32 cellular contexts compared by ENCODE assay signal in the genomic region with DNA sequence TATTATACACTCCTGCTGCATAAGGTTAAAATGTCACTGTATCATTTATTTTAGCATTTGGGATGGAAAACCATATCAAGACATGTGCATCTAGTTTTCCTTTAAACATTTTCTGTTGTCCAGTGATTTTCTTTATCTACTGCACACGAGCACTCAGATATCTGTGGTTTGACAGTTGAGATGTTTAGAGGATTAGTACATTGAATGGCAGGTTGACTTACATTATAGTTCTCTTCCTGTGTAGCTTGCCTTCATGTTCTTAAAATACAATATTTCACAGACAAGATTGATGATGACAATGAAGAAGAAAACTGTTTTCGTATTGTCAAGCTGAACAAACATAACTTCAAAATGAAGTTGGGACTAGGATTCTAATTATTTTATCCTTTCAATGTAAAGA.
A peak's percentile ranks its signal among the peaks of the same experiment; 100 is the strongest.
DNase-seq lines count a peak whose midpoint lies in the region; ATAC-seq and TF ChIP-seq lines count a peak whose summit lies in the region.
"Had no signal": no experiment of that assay in that cellular context is flagged by ENCODE, and none has a peak within 500 bp of the region (broad histone marks: within the 10 kb centered on the region; RNA-seq: fewer than 3 reads in every experiment).

No MANE protein-coding gene starts in this region.

- H3K4me3 ChIP-seq in DND-41 (ENCODE audit: low read depth in 1 of 2, low read length in 2 of 2) (no peak overlapping the region), Loucy (ENCODE audit: low read length, poor library complexity, severe bottlenecking) (no peak overlapping the region), neural cell (ENCODE audit: low read length) (no peak overlapping the region)
- H3K4me3 ChIP-seq: A549; BLaER1; BLaER1 treated with 17β-estradiol and CSF1 and Interleukin-3, amounts not matched to agents 10 nM and 100 nM had no signal

- no peaks in the 10 kb centered on the region for H4K20me1 ChIP-seq in DND-41 (ENCODE audit: insufficient read depth, low read length)
- no peaks in the 10 kb centered on the region for H4K20me1 ChIP-seq in Loucy (ENCODE audit: insufficient read depth, low read length, poor library complexity, severe bottlenecking)
- no peaks in the 10 kb centered on the region for H4K20me1 ChIP-seq in neural cell (ENCODE audit: insufficient read depth)
- H4K20me1 ChIP-seq: BLaER1; BLaER1 treated with 17β-estradiol and CSF1 and Interleukin-3, amounts not matched to agents 10 nM and 100 nM had no signal

- ATAC-seq in DND-41 (ENCODE audit: insufficient read depth, low read depth) (no peak), HG03469 (IDR thresholded peaks at IDR 0.05; ENCODE audit: unreplicated experiment) (no peak), GM18870 (IDR thresholded peaks at IDR 0.05; ENCODE audit: unreplicated experiment) (no peak)
- no peak for ATAC-seq in stimulated activated naive CD8-positive, alpha-beta T cell treated with anti-CD3 and anti-CD28 coated beads, Interleukin-15, Interleukin-2, amounts not matched to agents 100 U/mL and 50 U/mL, for 24 hours
- ATAC-seq: A549; CD8-positive, alpha-beta T cell had no signal

- H3K27ac ChIP-seq in DND-41 (ENCODE audit: low read length) (peak overlapping the region; percentile 58; the same call in 1 of the 2 replicates), neural cell (ENCODE audit: low read length) (no peak overlapping the region)
- H3K27ac ChIP-seq: 22Rv1; A549; BLaER1; BLaER1 treated with 17β-estradiol and CSF1 and Interleukin-3, amounts not matched to agents 10 nM and 100 nM; C4-2B had no signal

- H3K27me3 ChIP-seq in DND-41 (ENCODE audit: insufficient read depth, low read length, poor library complexity) (no peaks in the 10 kb centered on the region), Loucy (ENCODE audit: insufficient read depth, low read length, poor library complexity, severe bottlenecking) (no peaks in the 10 kb centered on the region), neural cell (ENCODE audit: insufficient read depth, low read depth, low read length) (no peaks in the 10 kb centered on the region)
- H3K27me3 ChIP-seq: BE2C; BLaER1; BLaER1 treated with 17β-estradiol and CSF1 and Interleukin-3, amounts not matched to agents 10 nM and 100 nM had no signal

- H3K4me2 ChIP-seq in DND-41 (ENCODE audit: insufficient read depth, low read length): no peak overlapping the region
- H3K4me2 ChIP-seq in Loucy (ENCODE audit: low read depth, low read length, poor library complexity, severe bottlenecking): peak overlapping the region; percentile 32
- H3K4me2 ChIP-seq in neural cell (ENCODE audit: low read length): no peak overlapping the region
- H3K4me2 ChIP-seq: A549; BLaER1; BLaER1 treated with 17β-estradiol and CSF1 and Interleukin-3, amounts not matched to agents 10 nM and 100 nM had no signal

- peak overlapping the region; percentile 37; the same call in 1 of the 2 replicates for H2AFZ ChIP-seq in DND-41 (ENCODE audit: low read depth, low read length)
- H2AFZ ChIP-seq in Loucy (ENCODE audit: low read length): no peak overlapping the region
- no peak overlapping the region for H2AFZ ChIP-seq in neural cell (ENCODE audit: low read depth, low read length)

- H3K36me3 ChIP-seq in DND-41 (ENCODE audit: insufficient read depth, low read length) (no peaks in the 10 kb centered on the region), Loucy (ENCODE audit: insufficient read depth, low read length) (no peaks in the 10 kb centered on the region), neural cell (ENCODE audit: insufficient read depth, low read length) (no peaks in the 10 kb centered on the region)
- H3K36me3 ChIP-seq: BE2C; BLaER1; BLaER1 treated with 17β-estradiol and CSF1 and Interleukin-3, amounts not matched to agents 10 nM and 100 nM had no signal

- H3F3A ChIP-seq in Loucy (ENCODE audit: low read depth): no peaks in the 10 kb centered on the region
- no peaks in the 10 kb centered on the region for H3F3A ChIP-seq in neural cell (ENCODE audit: insufficient read depth, low read length, poor library complexity, severe bottlenecking)

- H3K79me2 ChIP-seq in DND-41 (ENCODE audit: insufficient read depth, low read length) (no peaks in the 10 kb centered on the region), Loucy (ENCODE audit: insufficient read depth, low read length) (no peaks in the 10 kb centered on the region), neural cell (replicated peaks; ENCODE audit: insufficient read depth, low read length) (no peaks in the 10 kb centered on the region)

- H3K9ac ChIP-seq in DND-41 (ENCODE audit: low read depth, low read length) (no peak overlapping the region), Loucy (ENCODE audit: low read depth, low read length, poor library complexity, severe bottlenecking) (no peak overlapping the region), neural cell (ENCODE audit: low read length) (no peak overlapping the region)
- H3K9ac ChIP-seq: BLaER1; BLaER1 treated with 17β-estradiol and CSF1 and Interleukin-3, amounts not matched to agents 10 nM and 100 nM had no signal

- DNase-seq in DND-41 (no peak), NCI-H226 (peak; percentile 18), mesenteric fat pad (ENCODE audit: low spot score) (no peak)
- DNase-seq in stimulated activated naive CD8-positive, alpha-beta T cell treated with anti-CD3 and anti-CD28 coated beads, Interleukin-15, Interleukin-2, amounts not matched to agents 100 U/mL and 50 U/mL, for 24 hours: no peak
- DNase-seq: 8988T; ACHN; AML-193; BE2C; C1 segment of cervical spinal cord; Caco-2; Calu3; CD4-positive, alpha-beta memory T cell; CD4-positive, alpha-beta T cell; CD4-positive, CD25-positive, alpha-beta regulatory T cell; CD8-positive, alpha-beta memory T cell; CD8-positive, alpha-beta T cell; COR-L47; DMS 273 treated with DMSO at 0.1 percent for 48 hours; DMS153; DMS53; DMS79; DMS79 treated with DMSO at 0.1 percent for 48 hours; EL had no signal

- H3K4me1 ChIP-seq in DND-41 (ENCODE audit: insufficient read depth, low read length): peaks cover 15% of the 10 kb centered on the region
- H3K4me1 ChIP-seq in Loucy (ENCODE audit: insufficient read depth, low read length, poor library complexity, severe bottlenecking): peaks cover 3% of the 10 kb centered on the region
- H3K4me1 ChIP-seq: A549; BE2C; BLaER1; BLaER1 treated with 17β-estradiol and CSF1 and Interleukin-3, amounts not matched to agents 10 nM and 100 nM; Caco-2 had no signal

- peaks cover 25% of the 10 kb centered on the region for H3K9me3 ChIP-seq in DND-41 (ENCODE audit: insufficient read depth, low read length, severe bottlenecking)
- 0 out of 2 replicates have a peak, but pooled peaks cover 4% of the 10 kb centered on the region for H3K9me3 ChIP-seq in Loucy (ENCODE audit: insufficient read depth, low read depth, low read length)
- no peaks in the 10 kb centered on the region for H3K9me3 ChIP-seq in neural cell (ENCODE audit: low read length)
- H3K9me3 ChIP-seq: A549, BE2C, Caco-2 had no signal

- H3K9me2 ChIP-seq in Loucy (replicated peaks; ENCODE audit: low read depth, low read length): no peaks in the 10 kb centered on the region
- no peaks in the 10 kb centered on the region for H3K9me2 ChIP-seq in neural cell (ENCODE audit: insufficient read depth, low read length)

- peak; percentile 89 for TF ChIP-seq EP300 in neural cell (conservative IDR thresholded peaks at IDR 0.05; ENCODE audit: poor library complexity, severe bottlenecking)

- no peak for TF ChIP-seq RAD21 in neural cell (conservative IDR thresholded peaks at IDR 0.05)

- TF ChIP-seq CTCF in DND-41 (IDR thresholded peaks at IDR 0.05; ENCODE audit: borderline replicate concordance, extremely low read depth, low read length, poor library complexity, severe bottlenecking) (no peak), Loucy (conservative IDR thresholded peaks at IDR 0.05; ENCODE audit: low read length) (no peak), neural cell (IDR thresholded peaks at IDR 0.05; ENCODE audit: poor library complexity, severe bottlenecking) (no peak)

TF ChIP-seq in neural cell, 6 proteins besides CTCF, POLR2A, EP300 and RAD21:
- TF ChIP-seq SMC3 (conservative IDR thresholded peaks at IDR 0.05; ENCODE audit: poor library complexity) (no peak), MXI1 (conservative IDR thresholded peaks at IDR 0.05; ENCODE audit: poor library complexity, severe bottlenecking) (no peak), EZH2 (IDR thresholded peaks at IDR 0.05; ENCODE audit: borderline replicate concordance, insufficient read depth, low read length, poor library complexity, severe bottlenecking) (no peak), TAF1 (IDR thresholded peaks at IDR 0.05; ENCODE audit: low read depth) (no peak), POLR2AphosphoS5 (IDR thresholded peaks at IDR 0.05) (peak; percentile 50)
- TF ChIP-seq, protein P1, sequence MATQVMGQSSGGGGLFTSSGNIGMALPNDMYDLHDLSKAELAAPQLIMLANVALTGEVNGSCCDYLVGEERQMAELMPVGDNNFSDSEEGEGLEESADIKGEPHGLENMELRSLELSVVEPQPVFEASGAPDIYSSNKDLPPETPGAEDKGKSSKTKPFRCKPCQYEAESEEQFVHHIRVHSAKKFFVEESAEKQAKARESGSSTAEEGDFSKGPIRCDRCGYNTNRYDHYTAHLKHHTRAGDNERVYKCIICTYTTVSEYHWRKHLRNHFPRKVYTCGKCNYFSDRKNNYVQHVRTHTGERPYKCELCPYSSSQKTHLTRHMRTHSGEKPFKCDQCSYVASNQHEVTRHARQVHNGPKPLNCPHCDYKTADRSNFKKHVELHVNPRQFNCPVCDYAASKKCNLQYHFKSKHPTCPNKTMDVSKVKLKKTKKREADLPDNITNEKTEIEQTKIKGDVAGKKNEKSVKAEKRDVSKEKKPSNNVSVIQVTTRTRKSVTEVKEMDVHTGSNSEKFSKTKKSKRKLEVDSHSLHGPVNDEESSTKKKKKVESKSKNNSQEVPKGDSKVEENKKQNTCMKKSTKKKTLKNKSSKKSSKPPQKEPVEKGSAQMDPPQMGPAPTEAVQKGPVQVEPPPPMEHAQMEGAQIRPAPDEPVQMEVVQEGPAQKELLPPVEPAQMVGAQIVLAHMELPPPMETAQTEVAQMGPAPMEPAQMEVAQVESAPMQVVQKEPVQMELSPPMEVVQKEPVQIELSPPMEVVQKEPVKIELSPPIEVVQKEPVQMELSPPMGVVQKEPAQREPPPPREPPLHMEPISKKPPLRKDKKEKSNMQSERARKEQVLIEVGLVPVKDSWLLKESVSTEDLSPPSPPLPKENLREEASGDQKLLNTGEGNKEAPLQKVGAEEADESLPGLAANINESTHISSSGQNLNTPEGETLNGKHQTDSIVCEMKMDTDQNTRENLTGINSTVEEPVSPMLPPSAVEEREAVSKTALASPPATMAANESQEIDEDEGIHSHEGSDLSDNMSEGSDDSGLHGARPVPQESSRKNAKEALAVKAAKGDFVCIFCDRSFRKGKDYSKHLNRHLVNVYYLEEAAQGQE (IDR thresholded peaks at IDR 0.05; ENCODE audit: borderline replicate concordance): no peak
